8 cellular contexts compared by ENCODE assay signal in the genomic region with DNA sequence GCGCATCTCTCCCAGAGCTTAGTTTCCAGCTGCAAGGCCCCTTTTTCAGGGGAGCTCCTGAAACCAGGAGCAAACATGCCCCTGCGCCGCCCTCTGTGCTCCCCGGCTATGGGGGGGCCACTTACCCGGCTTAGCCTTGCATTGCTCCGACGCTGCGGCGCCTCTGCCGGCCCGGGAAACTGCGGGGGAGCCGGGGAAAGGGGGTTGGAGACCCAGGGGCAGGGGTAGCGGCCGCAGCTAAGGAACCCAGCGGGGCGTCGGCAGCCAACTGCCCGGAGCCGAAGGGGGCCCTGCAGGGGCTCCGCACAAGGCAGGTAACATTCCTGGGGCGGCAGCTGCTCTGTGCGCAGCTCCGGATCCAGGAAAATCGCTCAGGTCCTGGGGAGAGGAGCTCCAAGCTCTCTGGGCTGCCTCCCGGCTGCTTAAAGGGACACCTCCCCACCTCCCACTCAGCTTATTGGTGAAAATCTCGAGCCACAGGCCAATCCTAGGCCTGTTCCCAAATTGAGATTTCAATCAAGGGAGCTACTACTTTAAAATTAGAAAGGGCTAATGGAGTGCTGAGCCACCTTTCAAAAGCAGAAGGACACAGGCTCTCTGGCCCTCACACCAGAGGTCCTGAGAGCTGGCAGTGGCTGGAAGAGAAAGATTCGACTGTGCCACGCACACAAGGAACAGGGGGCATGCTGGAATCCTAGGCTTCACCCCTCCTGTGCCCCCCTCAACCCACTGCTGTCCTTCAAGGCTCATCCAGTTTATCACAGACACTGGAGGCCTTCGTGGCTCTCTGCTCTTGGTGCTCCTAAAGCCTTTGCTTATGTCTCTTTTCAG. TPM values are rescaled to one million over a fixed set of nuclear protein-coding genes. Genes with fewer than 3 reads are reported as not detected.
DNase-seq lines count a peak whose midpoint lies in the region; ATAC-seq and TF ChIP-seq lines count a peak whose summit lies in the region.

No MANE protein-coding gene starts in this region.

- no peaks in the 10 kb centered on the region for H3K36me3 ChIP-seq in HUES64 (ENCODE audit: insufficient read depth, low read length)
- H3K36me3 ChIP-seq in endocrine pancreas (ENCODE audit: control insufficient read depth, insufficient read depth, low read length) = no peaks in the 10 kb centered on the region

- no peaks in the 10 kb centered on the region for H3K4me1 Mint-ChIP-seq in stimulated activated naive B cell treated with anti-CD40 and anti-IgM and Interleukin-4, amounts not matched to agents 10 μg/mL and 1 μg/mL and 100 μg/mL, for 72 hours

- ATAC-seq in left lobe of liver = peak; percentile 81
- ATAC-seq in stimulated activated naive B cell treated with anti-CD40 and anti-IgM and Interleukin-4, amounts not matched to agents 10 μg/mL and 1 μg/mL and 100 μg/mL, for 72 hours (replicated peaks) = no peak
- ATAC-seq in HG03432 (IDR thresholded peaks at IDR 0.05; ENCODE audit: unreplicated experiment) = no peak
- no peak for ATAC-seq in GM21717 (IDR thresholded peaks at IDR 0.05; ENCODE audit: unreplicated experiment)

- H3K4me1 ChIP-seq in HUES64 (ENCODE audit: insufficient read depth, low read length) (peaks cover 25% of the 10 kb centered on the region), endocrine pancreas (ENCODE audit: control insufficient read depth, insufficient read depth, low read length) (peaks cover 5% of the 10 kb centered on the region)

- in situ Hi-C loops in GM13977 (cut with MboI; ENCODE audit: low pct_unique_long_range_greater_than_20kb, low sequenced_read_pairs, unreplicated experiment) = no loop called here

- no peak overlapping the region for H3K4me3 Mint-ChIP-seq in stimulated activated naive B cell treated with anti-CD40 and anti-IgM and Interleukin-4, amounts not matched to agents 10 μg/mL and 1 μg/mL and 100 μg/mL, for 72 hours

- DNase-seq in left lobe of liver (ENCODE audit: low spot score) (peak; percentile 65), stromal cell of bone marrow (ENCODE audit: low read depth) (peak; percentile 62), GM13977 (ENCODE audit: low spot score) (no peak)
- DNase-seq in stimulated activated naive B cell treated with anti-CD40 and anti-IgM and Interleukin-4, amounts not matched to agents 10 μg/mL and 1 μg/mL and 100 μg/mL, for 72 hours = no peak

- peak overlapping the region; percentile 67 for H3K27ac ChIP-seq in HUES64 (ENCODE audit: low read depth, low read length)

- no peak for TF ChIP-seq CTCF in GM13977 (IDR thresholded peaks at IDR 0.05; ENCODE audit: extremely low read depth, insufficient read depth, missing control alignments)

- no peak overlapping the region for H3K27ac Mint-ChIP-seq in stimulated activated naive B cell treated with anti-CD40 and anti-IgM and Interleukin-4, amounts not matched to agents 10 μg/mL and 1 μg/mL and 100 μg/mL, for 72 hours

- H3K9me3 ChIP-seq in HUES64 (ENCODE audit: insufficient read depth, low read depth, low read length) (peaks cover 9% of the 10 kb centered on the region; the same call in 1 of the 2 replicates), endocrine pancreas (ENCODE audit: control insufficient read depth, low read length) (no peaks in the 10 kb centered on the region)

- H3K27me3 ChIP-seq in HUES64 (ENCODE audit: insufficient read depth, low read length) (no peaks in the 10 kb centered on the region), endocrine pancreas (ENCODE audit: control insufficient read depth, insufficient read depth, low read length) (no peaks in the 10 kb centered on the region)

- H3K36me3 Mint-ChIP-seq in stimulated activated naive B cell treated with anti-CD40 and anti-IgM and Interleukin-4, amounts not matched to agents 10 μg/mL and 1 μg/mL and 100 μg/mL, for 72 hours = no peaks in the 10 kb centered on the region

- H3K4me3 ChIP-seq in HUES64 (ENCODE audit: low read length) (peak overlapping the region; percentile 64), endocrine pancreas (ENCODE audit: control insufficient read depth, insufficient read depth, low read length) (peak overlapping the region; percentile 48)

- H3K9ac ChIP-seq in HUES64 (ENCODE audit: low read depth, low read length) (peak overlapping the region; percentile 65), endocrine pancreas (ENCODE audit: control insufficient read depth, insufficient read depth, low read length) (peak overlapping the region; percentile 50)

- peaks cover 9 to 17% of the 10 kb centered on the region in 2 donors for H3K27me3 Mint-ChIP-seq in stimulated activated naive B cell treated with anti-CD40 and anti-IgM and Interleukin-4, amounts not matched to agents 10 μg/mL and 1 μg/mL and 100 μg/mL, for 72 hours

- 8% methylated on average over 29 of the region's 30 CpGs for WGBS in HUES64

- peaks cover 7 to 15% of the 10 kb centered on the region in 2 donors for H3K9me3 Mint-ChIP-seq in stimulated activated naive B cell treated with anti-CD40 and anti-IgM and Interleukin-4, amounts not matched to agents 10 μg/mL and 1 μg/mL and 100 μg/mL, for 72 hours

RNA-seq across cellular contexts. Expression of gene PRICKLE2, which starts 42.7 kb away (rescaled TPM):
- polyA plus RNA-seq in HUES64 (2013, experiment 1 of 2) = 3.3 TPM
- polyA plus RNA-seq in HUES64 (2013, experiment 2 of 2) = 4.4 TPM
- total RNA-seq in left lobe of liver = 3.6 TPM

Comparison
In these comparisons a context has a peak if more than half of its experiments do, and no peak if none do; other contexts are left out.
1. DNase-seq: peak in left lobe of liver (single experiment) and stromal cell of bone marrow (single experiment); none in stimulated activated naive B cell treated with anti-CD40 and anti-IgM and Interleukin-4, amounts not matched to agents 10 μg/mL and 1 μg/mL and 100 μg/mL, for 72 hours (single experiment) and GM13977 (single experiment).